ENCODE assay signal across 8 cellular contexts in genomic region chr12:121240484-121241202, GRCh38. TPM values are rescaled to one million over a fixed set of nuclear protein-coding genes. Genes with fewer than 3 reads are reported as not detected.
DNase-seq lines count a peak whose midpoint lies in the region; ATAC-seq and TF ChIP-seq lines count a peak whose summit lies in the region.

No MANE protein-coding gene starts in this region.

- no peaks in the 10 kb centered on the region for H3K27me3 Mint-ChIP-seq in CD8-positive, alpha-beta T cell (ENCODE audit: low read depth)

- peak; percentile 82 to 100 (median 93) for DNase-seq in CD8-positive, alpha-beta T cell
- peak; percentile 88 for DNase-seq in activated CD4-positive, alpha-beta T cell treated with anti-CD3 and anti-CD28 coated beads for 1 hour
- peak; percentile 82 for DNase-seq in stimulated activated CD8-positive, alpha-beta memory T cell treated with anti-CD3 and anti-CD28 coated beads, Interleukin-7, amount 100 ng/mL, for 1 hour (ENCODE audit: low read depth in 2 of 2)
- DNase-seq in NCI-H1092 (lab: John Stamatoyannopoulos, UW), result no peak

- H3K27ac ChIP-seq in CD8-positive, alpha-beta T cell (ENCODE audit: low read depth, low read length), result peak overlapping the region; percentile 85
- H3K27ac ChIP-seq in cingulate gyrus (ENCODE audit: low read depth, low read length) (peak overlapping the region; percentile 72), mucosa of rectum (ENCODE audit: low read depth in 2 of 2, low read length in 2 of 2) (peak overlapping the region; percentile 43 to 44)

- H3K4me1 ChIP-seq in CD8-positive, alpha-beta T cell (ENCODE audit: insufficient read depth, low read length), result peaks cover 42% of the 10 kb centered on the region
- peaks cover 4 to 13% of the 10 kb centered on the region in 2 donors for H3K4me1 ChIP-seq in mucosa of rectum (ENCODE audit: control insufficient read depth in 2 of 2, insufficient read depth in 2 of 2, low read length in 2 of 2)

- intact Hi-C loops in CD8-positive, alpha-beta T cell (cut with DNase I, micrococcal nuclease), result loop anchor here (1.0 to 5.0 kb wide), 9 partner anchors 10 to 1262 kb away; partner anchors contain the start of genes CAMKK2 (in 2 of the 2), P2RX4 (in 2 of the 2), ANAPC5 (in 1 of the 2) and C12orf43 (in 1 of the 2)

- H3K36me3 Mint-ChIP-seq in CD8-positive, alpha-beta T cell, result peaks cover 11% of the 10 kb centered on the region

- CTCF ChIA-PET in CD8-positive, alpha-beta T cell (lab: Charles Lee), result interaction anchor here (0.8 to 3.6 kb wide), 4 partner anchors 11 to 181 kb away, joined by 3 to 24 read pairs (median 7); no protein-coding TSS in a partner anchor

- H3K9me3 Mint-ChIP-seq in CD8-positive, alpha-beta T cell, result no peaks in the 10 kb centered on the region

- H3K36me3 ChIP-seq in CD8-positive, alpha-beta T cell (ENCODE audit: insufficient read depth, low read length), result peaks cover 3% of the 10 kb centered on the region
- H3K36me3 ChIP-seq in mucosa of rectum (ENCODE audit: control insufficient read depth in 2 of 2, insufficient read depth in 2 of 2, low read length in 2 of 2), result peaks cover 32 to 34% of the 10 kb centered on the region in 2 donors

- H3K4me3 Mint-ChIP-seq in CD8-positive, alpha-beta T cell, result peak overlapping the region; percentile 84

- peak overlapping the region; percentile 42 for H3K4me3 ChIP-seq in CD8-positive, alpha-beta T cell (ENCODE audit: low read depth, low read length)
- peak overlapping the region in 1 of 2 donors; percentile 5 for H3K4me3 ChIP-seq in mucosa of rectum (ENCODE audit: low read length in 2 of 2)

- no peaks in the 10 kb centered on the region for H3K9me3 ChIP-seq in CD8-positive, alpha-beta T cell (ENCODE audit: low read length)
- no peaks in the 10 kb centered on the region for H3K9me3 ChIP-seq in mucosa of rectum (ENCODE audit: control insufficient read depth in 2 of 2, low read length in 2 of 2)

- ATAC-seq in CD8-positive, alpha-beta T cell, result peak; percentile 95
- ATAC-seq in HG03469 (IDR thresholded peaks at IDR 0.05; ENCODE audit: unreplicated experiment), result no peak
- no peak for ATAC-seq in HG02970 (IDR thresholded peaks at IDR 0.05; ENCODE audit: low FRiP score, unreplicated experiment)

- H3K4me1 Mint-ChIP-seq in CD8-positive, alpha-beta T cell (ENCODE audit: low read depth), result peaks cover 47% of the 10 kb centered on the region

- H3K27ac Mint-ChIP-seq in CD8-positive, alpha-beta T cell, result peak overlapping the region; percentile 96

- H3K9ac ChIP-seq in mucosa of rectum (ENCODE audit: low read depth in 1 of 2, low read length in 2 of 2), result peak overlapping the region in 1 of 2 donors; percentile 13

- POLR2A ChIA-PET in CD8-positive, alpha-beta T cell (lab: Charles Lee), result interaction anchor here (1.1 to 3.2 kb wide), 5 partner anchors 10 to 948 kb away, joined by 3 to 13 read pairs (median 6); partner anchors contain the start of genes CAMKK2 and RNU4-1

- TF ChIP-seq CTCF in CD8-positive, alpha-beta T cell (IDR thresholded peaks at IDR 0.05), result no peak

- H3K27me3 ChIP-seq in CD8-positive, alpha-beta T cell (ENCODE audit: insufficient read depth, low read length), result no peaks in the 10 kb centered on the region
- no peaks in the 10 kb centered on the region for H3K27me3 ChIP-seq in mucosa of rectum (ENCODE audit: control insufficient read depth in 2 of 2, insufficient read depth in 2 of 2, low read length in 2 of 2)

RNA-seq across cellular contexts. Expression of gene P2RX4, which starts 30.7 kb away (rescaled TPM):
- total RNA-seq in CD8-positive, alpha-beta T cell, result 10 to 100 TPM; 27.5 to 29.8 TPM

RNA-seq across cellular contexts. Expression of gene CAMKK2, which starts 55.9 kb away (rescaled TPM):
- 1 to 10 TPM; 3.6 to 4.1 TPM for total RNA-seq in CD8-positive, alpha-beta T cell
